Comparison of ENCODE assay signal across 3 cellular contexts in genomic region chr16:57106767-57107166, GRCh38.
A peak's percentile ranks its signal among the peaks of the same experiment; 100 is the strongest.
TF ChIP-seq lines count a peak whose summit lies in the region.

No MANE protein-coding gene starts in this region.

TF ChIP-seq in SK-N-SH, 30 proteins besides CTCF, POLR2A, EP300 and RAD21:
- TF ChIP-seq FOXJ3 (CRISPR knock-in tag; IDR thresholded peaks at IDR 0.05) (no peak), FOSL2 (IDR thresholded peaks at IDR 0.05; ENCODE audit: borderline replicate concordance, low read depth) (no peak), NFIC (IDR thresholded peaks at IDR 0.05; ENCODE audit: borderline replicate concordance) (peak; percentile 65), YY1 (IDR thresholded peaks at IDR 0.05; ENCODE audit: low read depth) (no peak), POLR2AphosphoS5 (IDR thresholded peaks at IDR 0.05; ENCODE audit: low read depth, low read length) (no peak)

TF ChIP-seq in SK-N-SH treated with all-trans-retinoic acid at 6 μM for 48 hours, 23 proteins besides CTCF, POLR2A, EP300 and RAD21:
- TF ChIP-seq TOX (CRISPR knock-in tag; IDR thresholded peaks at IDR 0.05; ENCODE audit: borderline replicate concordance) (no peak), CREB5 (CRISPR knock-in tag; IDR thresholded peaks at IDR 0.05; ENCODE audit: low read depth) (no peak), ZFP30 (CRISPR knock-in tag; IDR thresholded peaks at IDR 0.05) (no peak), SNAI2 (CRISPR knock-in tag; IDR thresholded peaks at IDR 0.05) (no peak), CSRNP3 (CRISPR knock-in tag; IDR thresholded peaks at IDR 0.05) (no peak), POU6F1 (CRISPR knock-in tag; IDR thresholded peaks at IDR 0.05; ENCODE audit: borderline replicate concordance, low read depth) (no peak)

TF ChIP-seq in H1, 55 proteins besides CTCF, POLR2A, EP300 and RAD21:
- no peak for TF ChIP-seq BCL11A (IDR thresholded peaks at IDR 0.05; ENCODE audit: low read depth in 2 of 2, low read length in 2 of 2)
- no peak for TF ChIP-seq RXRA (IDR thresholded peaks at IDR 0.05; ENCODE audit: insufficient read depth, low read depth, low read length)
- no peak for TF ChIP-seq TAF1 (IDR thresholded peaks at IDR 0.05; ENCODE audit: low read depth, low read length)
- no peak for TF ChIP-seq SRF (IDR thresholded peaks at IDR 0.05; ENCODE audit: low read depth, low read length)
- TF ChIP-seq USF2 (IDR thresholded peaks at IDR 0.05; ENCODE audit: low read length) = no peak
- no peak for TF ChIP-seq ASH2L (IDR thresholded peaks at IDR 0.05; ENCODE audit: low read length)
- no peak for TF ChIP-seq CHD1 (IDR thresholded peaks at IDR 0.05; ENCODE audit: low read depth, low read length)
- TF ChIP-seq GABPA (IDR thresholded peaks at IDR 0.05; ENCODE audit: borderline replicate concordance, insufficient read depth, low read length) = no peak
- TF ChIP-seq ATF2 (IDR thresholded peaks at IDR 0.05; ENCODE audit: low read length) = no peak
- TF ChIP-seq GTF2F1 (IDR thresholded peaks at IDR 0.05; ENCODE audit: borderline replicate concordance, low read depth, low read length) = no peak
- TF ChIP-seq SIN3A (conservative IDR thresholded peaks at IDR 0.05 in 1 of 2, IDR thresholded peaks at IDR 0.05 in 1 of 2; ENCODE audit: low read depth in 1 of 2, low read length in 2 of 2) = no peak
- no peak for TF ChIP-seq TAF7 (optimal IDR thresholded peaks at IDR 0.05; ENCODE audit: borderline replicate concordance, low read depth, low read length)
- no peak for TF ChIP-seq CHD7 (IDR thresholded peaks at IDR 0.05; ENCODE audit: insufficient replicate concordance, low read length)
- no peak for TF ChIP-seq SIX5 (IDR thresholded peaks at IDR 0.05; ENCODE audit: low read depth, low read length)
- TF ChIP-seq BACH1 (IDR thresholded peaks at IDR 0.05; ENCODE audit: low read length) = no peak
- no peak for TF ChIP-seq CBX8 (IDR thresholded peaks at IDR 0.05; ENCODE audit: borderline replicate concordance, low read depth, low read length)
